ENCODE assay signal across 17 cellular contexts in the genomic region with DNA sequence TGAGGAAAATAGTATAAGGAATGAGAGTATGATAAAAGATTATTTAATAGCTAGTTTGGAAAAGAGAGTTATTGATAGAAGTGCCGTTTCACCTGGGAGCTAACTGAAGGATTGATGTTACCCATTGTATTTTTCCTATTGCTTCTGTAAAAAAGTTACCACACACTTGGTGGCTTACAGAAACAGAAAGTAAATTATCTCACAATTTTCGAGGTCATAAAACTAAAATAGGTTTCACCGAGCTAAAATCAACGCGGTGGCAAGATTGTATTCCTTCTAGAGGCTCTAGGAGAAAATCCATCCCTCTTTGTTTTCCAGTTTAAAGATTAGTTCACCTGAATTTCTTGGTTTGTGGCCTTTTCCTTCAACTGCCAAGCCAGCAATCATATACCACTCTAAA. TPM values are rescaled to one million over a fixed set of nuclear protein-coding genes. Genes with fewer than 3 reads are reported as not detected.
A peak's percentile ranks its signal among the peaks of the same experiment; 100 is the strongest.
DNase-seq lines count a peak whose midpoint lies in the region; ATAC-seq and TF ChIP-seq lines count a peak whose summit lies in the region.
"Had no signal": no experiment of that assay in that cellular context is flagged by ENCODE, and none has a peak within 500 bp of the region (broad histone marks: within the 10 kb centered on the region; RNA-seq: fewer than 3 reads in every experiment).

No MANE protein-coding gene starts in this region.

- H3K27me3 ChIP-seq in HCT116 (ENCODE audit: insufficient read depth, low read length) (no peaks in the 10 kb centered on the region), MM.1S (replicated peaks; ENCODE audit: insufficient read depth, low read length) (no peaks in the 10 kb centered on the region), SU-DHL-6 (ENCODE audit: low read length) (no peaks in the 10 kb centered on the region), neural progenitor cell (no peaks in the 10 kb centered on the region), gastroesophageal sphincter (no peaks in the 10 kb centered on the region)

- TF ChIP-seq RAD21 in HCT116 (IDR thresholded peaks at IDR 0.05; ENCODE audit: low read depth), result no peak

- H3K27me3 Mint-ChIP-seq in neural progenitor cell (ENCODE audit: insufficient read depth, low read depth), result no peaks in the 10 kb centered on the region
- H3K27me3 Mint-ChIP-seq: CD4-positive, alpha-beta memory T cell had no signal

- H3K4me3 ChIP-seq in HCT116 (replicated peaks in 1 of 2; ENCODE audit: low read depth in 1 of 2, low read length in 2 of 2), result no peak overlapping the region
- peak overlapping the region; percentile 55 for H3K4me3 ChIP-seq in MM.1S (ENCODE audit: low read length)
- no peak overlapping the region for H3K4me3 ChIP-seq in SU-DHL-6 (ENCODE audit: insufficient read depth, low read length, poor library complexity, severe bottlenecking)
- no peak overlapping the region for H3K4me3 ChIP-seq in neural progenitor cell
- no peak overlapping the region for H3K4me3 ChIP-seq in gastroesophageal sphincter

- CTCF ChIA-PET in HCT116 (lab: Charles Lee), result no interaction called here

- intact Hi-C loops in HCT116 (cut with micrococcal nuclease) (no loop called here), left ventricle myocardium superior (cut with micrococcal nuclease) (no loop called here)

- H3K9me2 ChIP-seq in HCT116 (ENCODE audit: insufficient read depth) (no peaks in the 10 kb centered on the region), MM.1S (replicated peaks; ENCODE audit: insufficient read depth, low read length) (no peaks in the 10 kb centered on the region), SU-DHL-6 (replicated peaks; ENCODE audit: insufficient read depth, low read length) (no peaks in the 10 kb centered on the region)

- no peak for TF ChIP-seq POLR2A in HCT116 (IDR thresholded peaks at IDR 0.05; ENCODE audit: borderline replicate concordance, extremely low read depth, insufficient read depth, insufficient read length)
- no peak for TF ChIP-seq POLR2A in gastroesophageal sphincter (IDR thresholded peaks at IDR 0.05)

- H3K9ac ChIP-seq in HCT116 (ENCODE audit: low read length) (no peak overlapping the region), MM.1S (ENCODE audit: low read length) (peak overlapping the region; percentile 49; the same call in 1 of the 2 replicates), SU-DHL-6 (ENCODE audit: low read length) (no peak overlapping the region), neural progenitor cell (no peak overlapping the region)

- H3F3A ChIP-seq in MM.1S (ENCODE audit: insufficient read depth, low read length), result no peaks in the 10 kb centered on the region
- no peaks in the 10 kb centered on the region for H3F3A ChIP-seq in SU-DHL-6 (ENCODE audit: insufficient read depth)
- no peaks in the 10 kb centered on the region for H3F3A ChIP-seq in neural progenitor cell (ENCODE audit: low read depth)

- no peak overlapping the region for H3K27ac Mint-ChIP-seq in neural progenitor cell
- H3K27ac Mint-ChIP-seq: CD4-positive, alpha-beta memory T cell; H9; HFFc6 had no signal

- DNase-seq in HCT116 (ENCODE audit: low read depth, low spot score) (no peak), MM.1S (peak; percentile 54), neural progenitor cell (ENCODE audit: low spot score) (no peak), GM19240 (ENCODE audit: insufficient read length, low spot score) (no peak), left ventricle myocardium superior (no peak), NCI-H510A treated with DMSO at 0.1 percent for 48 hours (lab: John Stamatoyannopoulos, UW) (no peak)
- DNase-seq: C1 segment of cervical spinal cord; Calu3; CD4-positive, alpha-beta memory T cell; COR-L47; DMS153; DND-41; H9; HFFc6 had no signal

- H2AFZ ChIP-seq in HCT116 (ENCODE audit: low read depth, low read length, poor library complexity, severe bottlenecking) (peak overlapping the region; percentile 73), MM.1S (ENCODE audit: low read length) (peak overlapping the region; percentile 85), SU-DHL-6 (ENCODE audit: low read depth, low read length, severe bottlenecking) (peak overlapping the region; percentile 34), neural progenitor cell (replicated peaks) (peak overlapping the region; percentile 65)

- H4K20me1 ChIP-seq in HCT116 (ENCODE audit: insufficient read depth), result no peaks in the 10 kb centered on the region
- no peaks in the 10 kb centered on the region for H4K20me1 ChIP-seq in MM.1S (ENCODE audit: insufficient read depth, low read length)
- no peaks in the 10 kb centered on the region for H4K20me1 ChIP-seq in SU-DHL-6 (ENCODE audit: low read depth, low read length)
- H4K20me1 ChIP-seq in neural progenitor cell (ENCODE audit: low read depth), result no peaks in the 10 kb centered on the region

- TF ChIP-seq CTCF in HCT116 (IDR thresholded peaks at IDR 0.05 in 2 of 3, conservative IDR thresholded peaks at IDR 0.05 in 1 of 3; ENCODE audit: borderline replicate concordance in 1 of 3, insufficient read depth in 1 of 3, low read depth in 2 of 3, low read length in 2 of 3) (no peak), MM.1S (IDR thresholded peaks at IDR 0.05; ENCODE audit: low read length) (no peak), SU-DHL-6 (IDR thresholded peaks at IDR 0.05; ENCODE audit: insufficient read depth, low read length, poor library complexity, severe bottlenecking) (no peak), neural progenitor cell (IDR thresholded peaks at IDR 0.05) (no peak), gastroesophageal sphincter (IDR thresholded peaks at IDR 0.05) (no peak)

- no peaks in the 10 kb centered on the region for H3K9me3 Mint-ChIP-seq in neural progenitor cell
- H3K9me3 Mint-ChIP-seq: H9 had no signal

- H3K4me1 Mint-ChIP-seq in neural progenitor cell, result no peaks in the 10 kb centered on the region
- H3K4me1 Mint-ChIP-seq: CD4-positive, alpha-beta memory T cell had no signal

- H3K36me3 ChIP-seq in HCT116 (ENCODE audit: control insufficient read depth in 1 of 2, insufficient read depth in 2 of 2, low read length in 2 of 2) (no peaks in the 10 kb centered on the region), MM.1S (replicated peaks; ENCODE audit: insufficient read depth, low read length) (no peaks in the 10 kb centered on the region), SU-DHL-6 (ENCODE audit: low read length) (no peaks in the 10 kb centered on the region), neural progenitor cell (no peaks in the 10 kb centered on the region), gastroesophageal sphincter (no peaks in the 10 kb centered on the region)

- H3K79me2 ChIP-seq in HCT116 (ENCODE audit: insufficient read depth, low read length), result no peaks in the 10 kb centered on the region
- no peaks in the 10 kb centered on the region for H3K79me2 ChIP-seq in MM.1S (ENCODE audit: low read length)
- H3K79me2 ChIP-seq in SU-DHL-6 (ENCODE audit: insufficient read depth, low read length), result no peaks in the 10 kb centered on the region
- H3K79me2 ChIP-seq in neural progenitor cell (ENCODE audit: low read depth), result no peaks in the 10 kb centered on the region

- TF ChIP-seq EP300 in gastroesophageal sphincter (IDR thresholded peaks at IDR 0.05), result no peak

- RAD21 ChIA-PET in HCT116 (lab: Charles Lee; ENCODE audit: low non-redundant PET in 1 of 2, low total read pairs in 2 of 2, uncharacterized antibody in 2 of 2, unreplicated experiment in 2 of 2), result no interaction called here

- H3K9me3 ChIP-seq in HCT116 (ENCODE audit: control insufficient read depth in 1 of 2, insufficient read depth in 1 of 2, low read depth in 1 of 2, low read length in 2 of 2) (no peaks in the 10 kb centered on the region), MM.1S (replicated peaks; ENCODE audit: insufficient read depth, low read length) (no peaks in the 10 kb centered on the region), SU-DHL-6 (ENCODE audit: insufficient read depth, low read length) (no peaks in the 10 kb centered on the region), neural progenitor cell (ENCODE audit: low read depth) (no peaks in the 10 kb centered on the region), gastroesophageal sphincter (no peaks in the 10 kb centered on the region)

- no peak for ATAC-seq in HCT116
- no peak for ATAC-seq in left ventricle myocardium superior
- no peak for ATAC-seq in gastroesophageal sphincter

- no peaks in the 10 kb centered on the region for H3K4me1 ChIP-seq in HCT116 (ENCODE audit: control insufficient read depth in 1 of 2, insufficient read depth in 2 of 2, low read length in 2 of 2)
- peaks cover 5% of the 10 kb centered on the region for H3K4me1 ChIP-seq in MM.1S (ENCODE audit: low read length)
- H3K4me1 ChIP-seq in neural progenitor cell, result no peaks in the 10 kb centered on the region
- H3K4me1 ChIP-seq in gastroesophageal sphincter, result no peaks in the 10 kb centered on the region

- POLR2A ChIA-PET in HCT116 (lab: Charles Lee), result no interaction called here

- no peaks in the 10 kb centered on the region for H3K36me3 Mint-ChIP-seq in neural progenitor cell
- H3K36me3 Mint-ChIP-seq: CD4-positive, alpha-beta memory T cell had no signal

- H3K27ac ChIP-seq in HCT116 (ENCODE audit: low read depth, low read length) (no peak overlapping the region), MM.1S (ENCODE audit: low read length) (peak overlapping the region; percentile 45; the same call in 1 of the 2 replicates), SU-DHL-6 (ENCODE audit: low read depth, low read length) (no peak overlapping the region), neural progenitor cell (no peak overlapping the region), gastroesophageal sphincter (no peak overlapping the region)

- no TSS peak for BruUV-seq in HCT116 (replicated peaks; lab: Mats Ljungman, UMichigan)

- H3K4me2 ChIP-seq in HCT116 (ENCODE audit: low read length) (no peak overlapping the region), MM.1S (ENCODE audit: low read depth, low read length) (peak overlapping the region; percentile 66), SU-DHL-6 (ENCODE audit: low read depth, low read length, poor library complexity, severe bottlenecking) (no peak overlapping the region), neural progenitor cell (no peak overlapping the region)

- no peak overlapping the region for H3K4me3 Mint-ChIP-seq in neural progenitor cell
- H3K4me3 Mint-ChIP-seq: CD4-positive, alpha-beta memory T cell; H9; HFFc6 had no signal

- 71 to 94% methylated on average over 5 of the region's 5 CpGs for WGBS in gastroesophageal sphincter (ENCODE audit: low coverage in 1 of 2), 2 donors

RNA-seq across cellular contexts. Expression of a gene that starts 11.1 kb away (rescaled TPM):
- not detected for total RNA-seq in HCT116 (2021; ENCODE audit: unreplicated experiment)
- not detected in 2 replicates for polyA plus RNA-seq in HCT116 (2012)
- 4.5 and 8.4 TPM in 2 replicates for total RNA-seq in neural progenitor cell (ENCODE audit: low replicate concordance)
- 0.45 TPM for total RNA-seq in left ventricle myocardium superior
- 1 to 10 TPM in 3 of 4 donors, under 1 TPM in 1; 0.58 to 1.7 (median 1.5) TPM for total RNA-seq in gastroesophageal sphincter
- total RNA-seq: A172; CD4-positive, alpha-beta memory T cell had no signal
- polyA plus RNA-seq: CD4-positive, alpha-beta memory T cell had no signal

Comparison
In these comparisons a context has a peak if more than half of its experiments do, and no peak if none do; other contexts are left out.
1. H2AFZ ChIP-seq: peak in every context shown above with its lines; median percentile 85 in MM.1S; 73 in HCT116; 65 in neural progenitor cell; 34 in SU-DHL-6.